In the genomic region with DNA sequence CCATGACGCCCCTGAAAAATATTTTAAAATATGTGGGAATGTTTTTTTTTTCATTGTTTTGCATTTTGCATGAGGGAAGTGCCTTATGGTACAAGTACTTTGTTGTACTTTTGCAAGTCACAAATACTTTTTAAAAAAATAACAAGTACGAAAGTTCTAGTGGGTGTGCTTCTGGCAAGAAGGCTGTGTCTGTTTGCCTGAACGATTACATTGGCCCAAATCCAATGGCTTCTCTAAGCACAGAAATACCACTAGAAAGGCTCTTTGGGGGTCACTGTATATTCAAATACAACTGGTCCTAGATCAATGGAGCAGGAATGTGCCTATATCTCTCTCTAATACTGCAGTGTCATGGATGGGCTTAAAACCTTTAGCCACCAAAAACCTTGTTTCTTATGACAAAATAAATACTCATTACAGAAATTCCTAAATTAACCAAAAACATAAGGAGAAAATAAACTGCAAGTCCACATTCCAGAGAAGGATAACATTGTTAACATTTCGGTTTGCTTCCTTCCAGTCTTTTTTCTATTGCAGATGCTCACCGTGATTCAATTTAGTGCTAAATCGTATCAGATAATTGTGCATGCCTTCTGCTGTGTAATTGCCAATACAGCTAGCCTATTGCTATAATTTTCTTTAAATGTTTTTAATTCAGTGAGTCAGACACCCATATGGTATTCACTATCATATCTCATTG, we compare ENCODE assay signal across 18 cellular contexts.
DNase-seq lines count a peak whose midpoint lies in the region; ATAC-seq and TF ChIP-seq lines count a peak whose summit lies in the region.
"Had no signal": no experiment of that assay in that cellular context is flagged by ENCODE, and none has a peak within 500 bp of the region (broad histone marks: within the 10 kb centered on the region; RNA-seq: fewer than 3 reads in every experiment).

No MANE protein-coding gene starts in this region.

- TF ChIP-seq CTCF in astrocyte of the spinal cord (IDR thresholded peaks at IDR 0.05; ENCODE audit: low read depth, low read length) (no peak), fibroblast of lung (conservative IDR thresholded peaks at IDR 0.05 in 1 of 2, IDR thresholded peaks at IDR 0.05 in 1 of 2; ENCODE audit: low read depth in 1 of 2, low read length in 2 of 2) (no peak), RWPE1 (conservative IDR thresholded peaks at IDR 0.05; ENCODE audit: low read depth) (no peak)

- H3K4me2 ChIP-seq in fibroblast of lung (ENCODE audit: extremely low read depth, insufficient read depth, low read length), result no peak overlapping the region

- no peaks in the 10 kb centered on the region for H3K36me3 ChIP-seq in fibroblast of lung (ENCODE audit: control insufficient read depth, insufficient read depth, low read length)
- H3K36me3 ChIP-seq: MG63 had no signal

- POLR2A ChIA-PET in RWPE1 (lab: Yijun Ruan, JAX; ENCODE audit: low non-redundant PET), result no interaction called here

- H3K9me3 ChIP-seq in fibroblast of lung (ENCODE audit: control insufficient read depth, insufficient read depth, low read depth, low read length), result no peaks in the 10 kb centered on the region
- H3K9me3 ChIP-seq: MG63 had no signal

- H4K20me1 ChIP-seq in fibroblast of lung (ENCODE audit: control insufficient read depth, extremely low read depth, insufficient read depth, low read length), result no peaks in the 10 kb centered on the region

- no peak overlapping the region for H3K9ac ChIP-seq in fibroblast of lung (ENCODE audit: insufficient read depth, low read length)

- DNase-seq in EH (ENCODE audit: low read depth) (peak; percentile 54), astrocyte of the spinal cord (ENCODE audit: low read depth, low spot score) (peak; percentile 67), fibroblast of lung (ENCODE audit: low read depth in 2 of 2) (peak; percentile 56 to 60), non-pigmented ciliary epithelial cell (ENCODE audit: low read depth) (peak; percentile 28), RWPE1 (ENCODE audit: low spot score) (no peak), NCI-H2227 treated with DMSO at 0.1 percent for 48 hours (lab: John Stamatoyannopoulos, UW) (no peak)
- DNase-seq: Calu3; CD8-positive, alpha-beta memory T cell; GDM1; MG63; NCI-H1417 treated with DMSO at 0.1 percent for 48 hours; NCI-H187 treated with DMSO at 0.1 percent for 48 hours; NCI-H510A; NK-92 treated with Interleukin-12 subunit alpha and Interleukin-12 subunit beta, amount 100 ng/mL, for 24 hours had no signal

- no peaks in the 10 kb centered on the region for H3K79me2 ChIP-seq in fibroblast of lung (ENCODE audit: control insufficient read depth, insufficient read depth, low read length)

- no peaks in the 10 kb centered on the region for H3K27me3 ChIP-seq in fibroblast of lung (ENCODE audit: control insufficient read depth, insufficient read depth, low read length)
- H3K27me3 ChIP-seq: MG63 had no signal

- H3K4me1 ChIP-seq in fibroblast of lung (ENCODE audit: control insufficient read depth, extremely low read depth, insufficient read depth, low read length), result no peaks in the 10 kb centered on the region

- ATAC-seq in HG03095 (IDR thresholded peaks at IDR 0.05; ENCODE audit: unreplicated experiment), result no peak
- no peak for ATAC-seq in GM18867 (IDR thresholded peaks at IDR 0.05; ENCODE audit: unreplicated experiment)
- ATAC-seq: Panc1 had no signal

- H3K4me3 ChIP-seq in astrocyte of the spinal cord (ENCODE audit: low read depth, low read length) (no peak overlapping the region), fibroblast of lung (replicated peaks in 1 of 4; ENCODE audit: control extremely low read depth in 1 of 4, insufficient read depth in 1 of 4, low read depth in 3 of 4, low read length in 4 of 4) (no peak overlapping the region)
- H3K4me3 ChIP-seq: MG63 had no signal

- CTCF ChIA-PET in RWPE1 (lab: Yijun Ruan, JAX), result no interaction called here

- H3K27ac ChIP-seq in fibroblast of lung (ENCODE audit: insufficient read depth, low read length) (no peak overlapping the region), RWPE1 (no peak overlapping the region)
- H3K27ac ChIP-seq: C4-2B had no signal

- in situ Hi-C loops in astrocyte of the spinal cord (cut with HindIII; ENCODE audit: low sequenced_read_pairs), result no loop called here

- H2AFZ ChIP-seq in fibroblast of lung (ENCODE audit: low read length), result no peak overlapping the region

Comparison
In these comparisons a context has a peak if more than half of its experiments do, and no peak if none do; other contexts are left out.
1. DNase-seq: peak in EH (single experiment), astrocyte of the spinal cord (single experiment), fibroblast of lung (2 of 2) and non-pigmented ciliary epithelial cell (single experiment); none in RWPE1 (single experiment) and NCI-H2227 treated with DMSO at 0.1 percent for 48 hours (single experiment).